In genomic region chr20:22555791-22556564, GRCh38 we compare ENCODE assay signal across 1 cellular context.
TF ChIP-seq lines count a peak whose summit lies in the region.

No MANE protein-coding gene starts in this region.

TF ChIP-seq in K562, 482 proteins besides CTCF, POLR2A, EP300 and RAD21 (continued from another document):
- no peak for TF ChIP-seq ZNF512 (tag; IDR thresholded peaks at IDR 0.05)
